ENCODE assay signal across 31 cellular contexts in the genomic region with DNA sequence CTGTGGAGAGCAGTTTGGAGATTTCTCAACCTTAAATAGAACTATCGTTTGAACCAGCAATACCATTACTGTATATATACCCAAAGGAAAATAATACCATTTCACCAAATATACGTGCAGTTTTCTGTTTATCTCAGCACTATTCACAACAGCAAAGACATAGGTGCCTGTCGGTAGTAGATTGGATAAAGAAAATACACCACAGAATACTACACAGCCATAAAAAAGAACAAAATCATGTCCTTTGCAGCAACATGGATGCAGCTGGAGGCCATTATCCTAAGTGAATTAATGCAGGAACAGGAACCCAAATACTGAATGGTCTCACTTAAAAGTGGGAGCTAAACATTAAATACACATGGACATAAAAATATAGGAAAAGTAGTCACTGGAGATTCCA.
"Had no signal": no experiment of that assay in that cellular context is flagged by ENCODE, and none has a peak within 500 bp of the region (broad histone marks: within the 10 kb centered on the region; RNA-seq: fewer than 3 reads in every experiment).

No MANE protein-coding gene starts in this region.

- H3K4me3 Mint-ChIP-seq: activated B cell treated with CpG ODN at 0.5 μM for 24 hours; activated CD4-positive, alpha-beta memory T cell treated with anti-CD3 and anti-CD28 coated beads for 36 hours; activated naive CD8-positive, alpha-beta T cell treated with anti-CD3 and anti-CD28 coated beads for 36 hours; T-cell had no signal

- H3K27me3 Mint-ChIP-seq: activated B cell treated with CpG ODN at 0.5 μM for 24 hours; activated CD4-positive, alpha-beta memory T cell treated with anti-CD3 and anti-CD28 coated beads for 36 hours; activated naive CD8-positive, alpha-beta T cell treated with anti-CD3 and anti-CD28 coated beads for 36 hours; T-cell had no signal

- H3K4me1 Mint-ChIP-seq: activated B cell treated with CpG ODN at 0.5 μM for 24 hours had no signal

- H3K4me3 ChIP-seq: Peyer's patch had no signal

- H3K9me3 Mint-ChIP-seq: activated B cell treated with CpG ODN at 0.5 μM for 24 hours; activated CD4-positive, alpha-beta memory T cell treated with anti-CD3 and anti-CD28 coated beads for 36 hours had no signal

- H3K27ac Mint-ChIP-seq: activated B cell treated with CpG ODN at 0.5 μM for 24 hours; activated CD4-positive, alpha-beta memory T cell treated with anti-CD3 and anti-CD28 coated beads for 36 hours; activated naive CD8-positive, alpha-beta T cell treated with anti-CD3 and anti-CD28 coated beads for 36 hours had no signal

- H3K27ac ChIP-seq: brain microvascular endothelial cell, Peyer's patch, VCaP had no signal

- ATAC-seq: SK-N-SH treated with all-trans-retinoic acid at 6 μM for 48 hours had no signal

- H3K9me3 ChIP-seq: Peyer's patch had no signal

- H3K27me3 ChIP-seq: brain microvascular endothelial cell, Peyer's patch had no signal

- DNase-seq: activated B cell treated with CpG ODN at 0.5 μM for 24 hours; activated CD4-positive, alpha-beta memory T cell treated with anti-CD3 and anti-CD28 coated beads for 36 hours; activated CD4-positive, alpha-beta T cell treated with anti-CD3 and anti-CD28 coated beads for 4 hours; activated CD4-positive, alpha-beta T cell treated with anti-CD3 and anti-CD28 coated beads, Interleukin-2, amount 50 U/mL, for 1 hour; activated CD4-positive, CD25-positive, alpha-beta regulatory T cell treated with anti-CD3 and anti-CD28 coated beads, Interleukin-2, amount 50 U/mL, for 72 hours; activated CD8-positive, alpha-beta memory T cell treated with anti-CD3 and anti-CD28 coated beads, Interleukin-2, amount 50 U/mL, for 48 hours; activated effector memory CD4-positive, alpha-beta T cell treated with anti-CD3 and anti-CD28 coated beads, Interleukin-2, amount 50 U/mL, for 16 hours; activated naive CD4-positive, alpha-beta T cell; activated naive CD4-positive, alpha-beta T cell treated with anti-CD3 and anti-CD28 coated beads, Interleukin-2, amount 50 U/mL, for 16 hours; activated naive CD8-positive, alpha-beta T cell treated with anti-CD3 and anti-CD28 coated beads for 36 hours; activated T-cell treated with anti-CD3 and anti-CD28 coated beads, Interleukin-2, amount 50 U/mL, for 48 hours; amniotic stem cell; aorta; brain microvascular endothelial cell; central memory CD4-positive, alpha-beta T cell; NCI-H1105; NCI-H1417 treated with DMSO at 0.1 percent for 48 hours; NCI-H1930; NCI-H2081 treated with DMSO at 0.1 percent for 48 hours; NCI-H226; NCI-H446 treated with DMSO at 0.1 percent for 48 hours; NCI-H524; NCI-H69; Peyer's patch; RPMI8226; SIG-M5; T-cell; T-helper 2 cell; T-helper 9 cell had no signal

- H3K4me1 ChIP-seq: Peyer's patch had no signal
